ENCODE assay signal across 14 cellular contexts in the genomic region with DNA sequence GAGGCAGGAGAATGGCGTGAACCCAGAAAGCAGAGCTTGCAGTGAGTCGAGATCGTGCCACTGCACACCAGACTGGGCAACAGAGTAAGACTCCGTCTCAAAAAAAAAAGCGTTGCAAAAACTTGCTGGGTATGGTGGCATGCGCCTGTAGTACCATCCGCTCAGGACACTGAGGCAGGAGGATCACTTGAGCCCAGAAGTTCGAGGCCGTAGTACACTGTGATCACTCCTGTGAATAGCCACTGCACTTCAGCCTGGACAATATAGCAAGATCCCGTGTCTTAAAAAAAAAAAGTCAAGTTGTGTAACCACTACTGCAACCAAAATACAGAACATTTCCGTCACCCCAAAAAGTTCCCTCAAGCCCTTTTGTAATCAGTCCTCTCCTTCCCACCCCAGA. TPM values are rescaled to one million over a fixed set of nuclear protein-coding genes. Genes with fewer than 3 reads are reported as not detected.
DNase-seq lines count a peak whose midpoint lies in the region; ATAC-seq and TF ChIP-seq lines count a peak whose summit lies in the region.
"Had no signal": no experiment of that assay in that cellular context is flagged by ENCODE, and none has a peak within 500 bp of the region (broad histone marks: within the 10 kb centered on the region; RNA-seq: fewer than 3 reads in every experiment).

No MANE protein-coding gene starts in this region.

- POLR2A ChIA-PET in WTC11 (lab: Charles Lee), result no interaction called here

- peaks cover 59% of the 10 kb centered on the region for H3K36me3 ChIP-seq in left ventricle myocardium inferior
- peaks cover 37% of the 10 kb centered on the region for H3K36me3 ChIP-seq in iPS-18a (ENCODE audit: control insufficient read depth, low read depth, low read length)
- H3K36me3 ChIP-seq in thoracic aorta, result peaks cover 27% of the 10 kb centered on the region

- H3K27ac ChIP-seq in left ventricle myocardium inferior (replicated peaks) (no peak overlapping the region), iPS-18a (ENCODE audit: low read length) (no peak overlapping the region), thoracic aorta (no peak overlapping the region)

- no peak for TF ChIP-seq CTCF in left ventricle myocardium inferior (IDR thresholded peaks at IDR 0.05; ENCODE audit: borderline replicate concordance)
- no peak for TF ChIP-seq CTCF in WTC11 (IDR thresholded peaks at IDR 0.05)
- no peak for TF ChIP-seq CTCF in thoracic aorta (IDR thresholded peaks at IDR 0.05)

- H3K4me3 ChIP-seq in left ventricle myocardium inferior, result peak overlapping the region; percentile 98
- peak overlapping the region; percentile 93 for H3K4me3 ChIP-seq in iPS-18a (ENCODE audit: low read length)
- peak overlapping the region; percentile 99 for H3K4me3 ChIP-seq in thoracic aorta

- DNase-seq in left ventricle myocardium inferior (no peak), Right ventricle myocardium inferior (ENCODE audit: missing footprints) (no peak), WTC11 (ENCODE audit: low spot score) (no peak), thoracic aorta (ENCODE audit: low spot score) (no peak), NCI-H187 treated with DMSO at 0.1 percent for 48 hours (lab: John Stamatoyannopoulos, UW) (no peak), NCI-H1417 (lab: John Stamatoyannopoulos, UW) (no peak), dermis blood vessel endothelial cell (no peak)
- DNase-seq: caudate nucleus; NCI-H1092; NCI-H748 treated with DMSO at 0.1 percent for 48 hours; posterior cingulate gyrus; stimulated activated CD4-positive, alpha-beta T cell treated with anti-CD3 and anti-CD28 coated beads, Interleukin-4, amount 100 ng/mL, for 24 hours; testis had no signal

- H3K9ac ChIP-seq in iPS-18a (ENCODE audit: low read length), result no peak overlapping the region

- peaks cover 18% of the 10 kb centered on the region for H3K4me1 Mint-ChIP-seq in WTC11

- intact Hi-C loops in left ventricle myocardium inferior (cut with micrococcal nuclease) (no loop called here), Right ventricle myocardium inferior (cut with DNase I) (loop anchor here (5.0 kb wide), 1 partner anchor 142 kb away; no protein-coding TSS in a partner anchor)

- H3K4me1 ChIP-seq in left ventricle myocardium inferior (peaks cover 61% of the 10 kb centered on the region), iPS-18a (ENCODE audit: control insufficient read depth, low read depth, low read length) (peaks cover 5% of the 10 kb centered on the region), thoracic aorta (ENCODE audit: control insufficient read depth in 1 of 2, low read depth in 2 of 2) (peaks cover 17 to 40% of the 10 kb centered on the region in 2 donors)

- H3K27ac Mint-ChIP-seq in WTC11, result peak overlapping the region; percentile 3; the same call in 1 of the 2 replicates

- peak overlapping the region; percentile 94 for H3K4me3 Mint-ChIP-seq in WTC11

- H3K36me3 Mint-ChIP-seq in WTC11, result peaks cover 42% of the 10 kb centered on the region

- no peaks in the 10 kb centered on the region for H3K9me3 Mint-ChIP-seq in WTC11

- no peaks in the 10 kb centered on the region for H3K27me3 ChIP-seq in left ventricle myocardium inferior (ENCODE audit: low read depth)
- no peaks in the 10 kb centered on the region for H3K27me3 ChIP-seq in iPS-18a (ENCODE audit: control insufficient read depth, insufficient read depth, low read length)
- H3K27me3 ChIP-seq in thoracic aorta (replicated peaks; ENCODE audit: insufficient read depth), result no peaks in the 10 kb centered on the region
- H3K27me3 ChIP-seq: testis had no signal

- CTCF ChIA-PET in WTC11 (lab: Charles Lee), result no interaction called here

- H3K9me3 ChIP-seq in left ventricle myocardium inferior (replicated peaks) (no peaks in the 10 kb centered on the region), iPS-18a (ENCODE audit: control insufficient read depth, low read depth, low read length) (no peaks in the 10 kb centered on the region), thoracic aorta (no peaks in the 10 kb centered on the region)
- H3K9me3 ChIP-seq: testis had no signal

- ATAC-seq in Right ventricle myocardium inferior, result no peak
- no peak for ATAC-seq in WTC11
- no peak for ATAC-seq in thoracic aorta (ENCODE audit: insufficient number of reproducible peaks, low FRiP score, low read depth)

- H3K27me3 Mint-ChIP-seq in WTC11 (ENCODE audit: low read depth), result no peaks in the 10 kb centered on the region; the same call in 1 of the 2 replicates

TF ChIP-seq in WTC11, 78 proteins besides CTCF, POLR2A, EP300 and RAD21:
- TF ChIP-seq ZNF121 (CRISPR knock-in tag; IDR thresholded peaks at IDR 0.05) (peak; percentile 94), SMAD4 (CRISPR knock-in tag; IDR thresholded peaks at IDR 0.05) (no peak)

RNA-seq across cellular contexts. Expression of a gene that starts 1.5 kb away (rescaled TPM):
- total RNA-seq in left ventricle myocardium inferior (52.9 TPM), Right ventricle myocardium inferior (70.8 TPM), WTC11 (2021) (127 to 143 TPM (median 133 TPM) in 3 replicates), thoracic aorta (100 to 1,000 TPM; 196 to 204 TPM), dermis blood vessel endothelial cell (210 and 309 TPM in 2 replicates)

RNA-seq across cellular contexts. Expression of a gene that starts 2.1 kb away (rescaled TPM):
- total RNA-seq in left ventricle myocardium inferior (45.3 TPM), Right ventricle myocardium inferior (48.4 TPM), WTC11 (2021) (49.0 to 57.9 TPM (median 55.9 TPM) in 3 replicates), thoracic aorta (10 to 100 TPM; 61.7 to 73.6 TPM), dermis blood vessel endothelial cell (39.5 and 60.6 TPM in 2 replicates)

RNA-seq across cellular contexts. Expression of a gene that starts 15.7 kb away (rescaled TPM):
- total RNA-seq in left ventricle myocardium inferior, result 10.2 TPM
- 10.6 TPM for total RNA-seq in Right ventricle myocardium inferior
- total RNA-seq in WTC11 (2021), result 11.1 to 14.7 TPM (median 12.3 TPM) in 3 replicates
- 10 to 100 TPM; 77.0 to 91.9 TPM for total RNA-seq in thoracic aorta
- 9.3 and 20.3 TPM in 2 replicates for total RNA-seq in dermis blood vessel endothelial cell

RNA-seq across cellular contexts. Expression of a gene that starts 24.7 kb away (rescaled TPM):
- total RNA-seq in left ventricle myocardium inferior (12.3 TPM), Right ventricle myocardium inferior (18.4 TPM), WTC11 (2021) (3.1 to 6.6 TPM (median 5.9 TPM) in 3 replicates), thoracic aorta (10 to 100 TPM; 50.9 to 69.7 TPM), dermis blood vessel endothelial cell (34.7 and 40.3 TPM in 2 replicates)

RNA-seq across cellular contexts. Expression of a gene that starts 44.6 kb away (rescaled TPM):
- total RNA-seq in left ventricle myocardium inferior (9.2 TPM), Right ventricle myocardium inferior (10.5 TPM), WTC11 (2021) (23.6 to 27.3 TPM (median 26.7 TPM) in 3 replicates), thoracic aorta (10 to 100 TPM; 23.0 to 26.3 TPM), dermis blood vessel endothelial cell (15.5 and 16.6 TPM in 2 replicates)
